31 cellular contexts compared by ENCODE assay signal in genomic region chr4:112926826-112927225, GRCh38.
"Had no signal": no experiment of that assay in that cellular context is flagged by ENCODE, and none has a peak within 500 bp of the region (broad histone marks: within the 10 kb centered on the region; RNA-seq: fewer than 3 reads in every experiment).

No MANE protein-coding gene starts in this region.

- H3K4me3 Mint-ChIP-seq: activated naive CD8-positive, alpha-beta T cell treated with anti-CD3 and anti-CD28 coated beads, Interleukin-2, amount 50 U/mL, for 24 hours; activated T-helper 1 cell treated with anti-CD3 and anti-CD28 coated beads, Interleukin-12 subunit alpha, Interleukin-12 subunit beta, Interleukin-2, Interleukin-4 antibody, amounts not matched to agents 30 ng/mL and 10 ng/mL and 1 ng/mL, durations not matched to agents 14 hours and 24 hours and 36 hours; dendritic cell treated with granulocyte-macrophage colony-stimulating factor and Interleukin-4, amounts not matched to agents 40 ng/mL and 50 ng/mL, for 4 days; immature natural killer cell; naive thymus-derived CD4-positive, alpha-beta T cell; neural crest cell; stimulated activated naive B cell treated with anti-CD40 and anti-IgM and Interleukin-4, amounts not matched to agents 10 μg/mL and 1 μg/mL and 100 μg/mL, for 72 hours had no signal

- DNase-seq: activated CD4-positive, alpha-beta T cell treated with anti-CD3 and anti-CD28 coated beads for 48 hours; activated CD4-positive, alpha-beta T cell treated with anti-CD3 and anti-CD28 coated beads, Interleukin-2, amount 50 U/mL, for 48 hours; activated CD8-positive, alpha-beta memory T cell treated with anti-CD3 and anti-CD28 coated beads for 24 hours; activated effector memory CD4-positive, alpha-beta T cell treated with anti-CD3 and anti-CD28 coated beads, Interleukin-2, amount 50 U/mL, for 16 hours; activated naive CD4-positive, alpha-beta T cell treated with anti-CD3 and anti-CD28 coated beads, Interleukin-2, amount 50 U/mL, for 16 hours; activated naive CD8-positive, alpha-beta T cell treated with anti-CD3 and anti-CD28 coated beads, Interleukin-2, amount 50 U/mL, for 24 hours; amygdala; caudate nucleus; gastrocnemius medialis; hypothalamus; immature natural killer cell; kidney; left colon; mammary epithelial cell; naive thymus-derived CD4-positive, alpha-beta T cell; nucleus accumbens; pancreas; psoas muscle; stimulated activated CD4-positive, alpha-beta T cell treated with anti-CD3 and anti-CD28 coated beads, Interleukin-15, amount 100 ng/mL, for 24 hours; stimulated activated CD4-positive, alpha-beta T cell treated with anti-CD3 and anti-CD28 coated beads, Interleukin-2, amount 100 ng/mL, for 24 hours; stimulated activated naive B cell treated with anti-CD40 and anti-IgM and Interleukin-4, amounts not matched to agents 10 μg/mL and 1 μg/mL and 100 μg/mL, for 72 hours; stomach; T-helper 2 cell; tibial artery had no signal

- H3K4me1 ChIP-seq: pancreas, psoas muscle, stomach had no signal

- H3K27me3 Mint-ChIP-seq: dendritic cell treated with granulocyte-macrophage colony-stimulating factor and Interleukin-4, amounts not matched to agents 40 ng/mL and 50 ng/mL, for 4 days had no signal

- H3K9me3 Mint-ChIP-seq: activated naive CD8-positive, alpha-beta T cell treated with anti-CD3 and anti-CD28 coated beads, Interleukin-2, amount 50 U/mL, for 24 hours; activated T-helper 1 cell treated with anti-CD3 and anti-CD28 coated beads, Interleukin-12 subunit alpha, Interleukin-12 subunit beta, Interleukin-2, Interleukin-4 antibody, amounts not matched to agents 30 ng/mL and 10 ng/mL and 1 ng/mL, durations not matched to agents 14 hours and 24 hours and 36 hours; dendritic cell treated with granulocyte-macrophage colony-stimulating factor and Interleukin-4, amounts not matched to agents 40 ng/mL and 50 ng/mL, for 4 days; stimulated activated naive B cell treated with anti-CD40 and anti-IgM and Interleukin-4, amounts not matched to agents 10 μg/mL and 1 μg/mL and 100 μg/mL, for 72 hours had no signal

- H3K27ac Mint-ChIP-seq: activated naive CD8-positive, alpha-beta T cell treated with anti-CD3 and anti-CD28 coated beads, Interleukin-2, amount 50 U/mL, for 24 hours; activated T-helper 1 cell treated with anti-CD3 and anti-CD28 coated beads, Interleukin-12 subunit alpha, Interleukin-12 subunit beta, Interleukin-2, Interleukin-4 antibody, amounts not matched to agents 30 ng/mL and 10 ng/mL and 1 ng/mL, durations not matched to agents 14 hours and 24 hours and 36 hours; dendritic cell treated with granulocyte-macrophage colony-stimulating factor and Interleukin-4, amounts not matched to agents 40 ng/mL and 50 ng/mL, for 4 days; immature natural killer cell; naive thymus-derived CD4-positive, alpha-beta T cell; stimulated activated naive B cell treated with anti-CD40 and anti-IgM and Interleukin-4, amounts not matched to agents 10 μg/mL and 1 μg/mL and 100 μg/mL, for 72 hours had no signal

- H3K27me3 ChIP-seq: gastrocnemius medialis, pancreas, right atrium auricular region, stomach, suprapubic skin, tibial artery had no signal

- H3K27ac ChIP-seq: gastrocnemius medialis, pancreas, psoas muscle, right atrium auricular region, stomach, suprapubic skin, tibial artery, VCaP had no signal

- H3K4me1 Mint-ChIP-seq: activated naive CD8-positive, alpha-beta T cell treated with anti-CD3 and anti-CD28 coated beads, Interleukin-2, amount 50 U/mL, for 24 hours; immature natural killer cell; naive thymus-derived CD4-positive, alpha-beta T cell; stimulated activated naive B cell treated with anti-CD40 and anti-IgM and Interleukin-4, amounts not matched to agents 10 μg/mL and 1 μg/mL and 100 μg/mL, for 72 hours had no signal

- H3K36me3 ChIP-seq: gastrocnemius medialis, pancreas, right atrium auricular region, stomach, suprapubic skin, tibial artery had no signal

- H3K4me3 ChIP-seq: gastrocnemius medialis, pancreas, psoas muscle, right atrium auricular region, stomach, suprapubic skin, tibial artery had no signal

- H3K36me3 Mint-ChIP-seq: immature natural killer cell; naive thymus-derived CD4-positive, alpha-beta T cell; stimulated activated naive B cell treated with anti-CD40 and anti-IgM and Interleukin-4, amounts not matched to agents 10 μg/mL and 1 μg/mL and 100 μg/mL, for 72 hours had no signal

- ATAC-seq: activated CD4-positive, CD25-positive, alpha-beta regulatory T cell treated with anti-CD3 and anti-CD28 coated beads, Interleukin-2, amount 50 U/mL, for 24 hours; activated naive CD8-positive, alpha-beta T cell treated with anti-CD3 and anti-CD28 coated beads, Interleukin-2, amount 50 U/mL, for 24 hours; gastrocnemius medialis; left colon; naive thymus-derived CD4-positive, alpha-beta T cell; pancreas; psoas muscle had no signal

- H3K9me3 ChIP-seq: gastrocnemius medialis, pancreas, psoas muscle, right atrium auricular region, stomach, suprapubic skin, tibial artery had no signal
